ENCODE assay signal across 8 cellular contexts in genomic region chr2:202267495-202267894, GRCh38. TPM values are rescaled to one million over a fixed set of nuclear protein-coding genes. Genes with fewer than 3 reads are reported as not detected.
A peak's percentile ranks its signal among the peaks of the same experiment; 100 is the strongest.
DNase-seq lines count a peak whose midpoint lies in the region; ATAC-seq and TF ChIP-seq lines count a peak whose summit lies in the region.

No MANE protein-coding gene starts in this region.

- no peak overlapping the region for H3K27ac ChIP-seq in left ventricle myocardium inferior (replicated peaks)
- H3K27ac ChIP-seq in uterus = no peak overlapping the region

- ATAC-seq in left ventricle myocardium superior (no peak), HG03175 (IDR thresholded peaks at IDR 0.05; ENCODE audit: unreplicated experiment) (no peak), GM21515 (IDR thresholded peaks at IDR 0.05; ENCODE audit: unreplicated experiment) (no peak), HG02884 (IDR thresholded peaks at IDR 0.05; ENCODE audit: unreplicated experiment) (no peak)

- H3K27me3 ChIP-seq in left ventricle myocardium inferior (ENCODE audit: low read depth) = no peaks in the 10 kb centered on the region
- no peaks in the 10 kb centered on the region for H3K27me3 ChIP-seq in uterus

- intact Hi-C loops in left ventricle myocardium inferior (cut with micrococcal nuclease) = no loop called here
- intact Hi-C loops in left ventricle myocardium superior (cut with micrococcal nuclease) = no loop called here
- intact Hi-C loops in uterus (cut with DNase I; ENCODE audit: low total_unique reads) = no loop called here

- no peaks in the 10 kb centered on the region for H3K9me3 ChIP-seq in left ventricle myocardium inferior (replicated peaks)
- no peaks in the 10 kb centered on the region for H3K9me3 ChIP-seq in uterus

- H3K36me3 ChIP-seq in left ventricle myocardium inferior (no peaks in the 10 kb centered on the region), uterus (no peaks in the 10 kb centered on the region)

- DNase-seq in left ventricle myocardium inferior (no peak), left ventricle myocardium superior (no peak), kidney tubule cell (ENCODE audit: low spot score) (peak; percentile 19), uterus (no peak)

- no peak for TF ChIP-seq POLR2A in uterus (IDR thresholded peaks at IDR 0.05)

- H3K4me3 ChIP-seq in left ventricle myocardium inferior (peak overlapping the region; percentile 94), WI38 (ENCODE audit: low read depth, low read length) (peak overlapping the region; percentile 83), uterus (peak overlapping the region; percentile 64 to 84)

- TF ChIP-seq CTCF in left ventricle myocardium inferior (IDR thresholded peaks at IDR 0.05; ENCODE audit: borderline replicate concordance) = no peak
- no peak for TF ChIP-seq CTCF in WI38 (IDR thresholded peaks at IDR 0.05; ENCODE audit: low read depth, low read length)
- TF ChIP-seq CTCF in uterus (IDR thresholded peaks at IDR 0.05) = no peak

- H3K4me1 ChIP-seq in left ventricle myocardium inferior (peaks cover 58% of the 10 kb centered on the region), uterus (no peaks in the 10 kb centered on the region)

RNA-seq across cellular contexts. Expression of gene NOP58, which starts 1.9 kb away (rescaled TPM):
- total RNA-seq in left ventricle myocardium inferior = 21.4 TPM
- 22.5 TPM for total RNA-seq in left ventricle myocardium superior
- 100 to 1,000 TPM in 1 of 4 donors, 10 to 100 TPM in 3; 26.8 to 138 (median 76.9) TPM for total RNA-seq in uterus

RNA-seq across cellular contexts. Expression of gene SUMO1, which starts 29.1 kb away (rescaled TPM):
- total RNA-seq in left ventricle myocardium inferior (71.2 TPM), left ventricle myocardium superior (69.1 TPM), uterus (100 to 1,000 TPM in 1 of 4 donors, 10 to 100 TPM in 3; 45.6 to 136 (median 52.7) TPM)
